In genomic region chr6:11311970-11312369, GRCh38 we compare ENCODE assay signal across 16 cellular contexts.
DNase-seq lines count a peak whose midpoint lies in the region; ATAC-seq and TF ChIP-seq lines count a peak whose summit lies in the region.
"Had no signal": no experiment of that assay in that cellular context is flagged by ENCODE, and none has a peak within 500 bp of the region (broad histone marks: within the 10 kb centered on the region; RNA-seq: fewer than 3 reads in every experiment).

No MANE protein-coding gene starts in this region.

- no peak overlapping the region for H3K4me2 ChIP-seq in SK-N-SH

- H3K9me2 ChIP-seq in SK-N-SH = no peaks in the 10 kb centered on the region

- H3K4me3 Mint-ChIP-seq in memory B cell = no peak overlapping the region
- H3K4me3 Mint-ChIP-seq in glutamatergic neuron (ENCODE audit: unreplicated experiment) = no peak overlapping the region
- H3K4me3 Mint-ChIP-seq: CD8-positive, alpha-beta T cell had no signal

- H3F3A ChIP-seq in SK-N-SH (replicated peaks; ENCODE audit: insufficient read depth) = peaks cover 6% of the 10 kb centered on the region

- H3K9me3 ChIP-seq in SK-N-SH = no peaks in the 10 kb centered on the region
- H3K9me3 ChIP-seq in aorta (ENCODE audit: control insufficient read depth, low read length) = no peaks in the 10 kb centered on the region
- H3K9me3 ChIP-seq in SJCRH30 (replicated peaks) = no peaks in the 10 kb centered on the region

- TF ChIP-seq EP300 in SK-N-SH (IDR thresholded peaks at IDR 0.05; ENCODE audit: borderline replicate concordance in 1 of 2, low read depth in 1 of 2, low read length in 1 of 2) = no peak
- TF ChIP-seq EP300 in Ishikawa (IDR thresholded peaks at IDR 0.05; ENCODE audit: borderline replicate concordance) = no peak

- no peak for DNase-seq in SK-N-SH
- no peak for DNase-seq in memory B cell (ENCODE audit: low spot score in 2 of 2)
- DNase-seq in aorta = no peak
- no peak for DNase-seq in SJCRH30
- DNase-seq in glutamatergic neuron = no peak
- DNase-seq: AML-193; C1 segment of cervical spinal cord; CD8-positive, alpha-beta T cell; DMS53; GF-D8; HCEC 1CT; KBM-7 had no signal

- intact Hi-C loops in aorta (cut with DNase I) = no loop called here

- H3K36me3 ChIP-seq in SK-N-SH (replicated peaks in 1 of 2; ENCODE audit: control insufficient read depth in 1 of 2, insufficient read depth in 2 of 2, low read length in 1 of 2) (no peaks in the 10 kb centered on the region), aorta (ENCODE audit: control insufficient read depth in 1 of 2, insufficient read depth in 2 of 2, low read length in 1 of 2) (no peaks in the 10 kb centered on the region), SJCRH30 (no peaks in the 10 kb centered on the region)

- H3K27ac ChIP-seq in SK-N-SH (ENCODE audit: low read depth in 2 of 2, low read length in 1 of 2) (no peak overlapping the region), aorta (ENCODE audit: low read depth in 1 of 2, low read length in 2 of 2) (no peak overlapping the region), SJCRH30 (no peak overlapping the region)
- H3K27ac ChIP-seq: 22Rv1, HL-60 had no signal

- 90% methylated on average over 1 of the region's 1 CpG for WGBS in SK-N-SH (ENCODE audit: low lambda C conversion rate)
- 96 to 97% methylated on average over 1 of the region's 1 CpG for WGBS in aorta, 2 donors

- H3K27me3 ChIP-seq in SK-N-SH (ENCODE audit: insufficient read depth) (no peaks in the 10 kb centered on the region), aorta (ENCODE audit: control insufficient read depth in 1 of 2, insufficient read depth in 2 of 2, low read length in 1 of 2) (no peaks in the 10 kb centered on the region), SJCRH30 (no peaks in the 10 kb centered on the region)

- H3K27me3 Mint-ChIP-seq in memory B cell (no peaks in the 10 kb centered on the region), glutamatergic neuron (ENCODE audit: unreplicated experiment) (peaks cover 14% of the 10 kb centered on the region)

- H3K4me1 ChIP-seq in SK-N-SH (ENCODE audit: control insufficient read depth in 1 of 2, insufficient read depth in 2 of 2, low read depth in 1 of 2, low read length in 1 of 2) (peaks cover 6 to 7% of the 10 kb centered on the region in 2 experiments; a peak in 1 of 4 replicates), aorta (ENCODE audit: control insufficient read depth in 1 of 2, insufficient read depth in 2 of 2, low read length in 2 of 2) (peaks cover 0 to 3% of the 10 kb centered on the region in 2 donors), SJCRH30 (no peaks in the 10 kb centered on the region)

- TF ChIP-seq RAD21 in SK-N-SH (IDR thresholded peaks at IDR 0.05; ENCODE audit: low read length) = no peak
- no peak for TF ChIP-seq RAD21 in Ishikawa (IDR thresholded peaks at IDR 0.05; ENCODE audit: low read depth)

- POLR2A ChIA-PET in SK-N-SH (lab: Yijun Ruan, JAX) = no interaction called here

- ATAC-seq in SK-N-SH treated with all-trans-retinoic acid at 6 μM for 48 hours = no peak
- no peak for ATAC-seq in memory B cell (ENCODE audit: low read depth)
- ATAC-seq in aorta (ENCODE audit: low FRiP score) = no peak
- ATAC-seq: CD8-positive, alpha-beta T cell had no signal

- H4K20me1 ChIP-seq in SK-N-SH (ENCODE audit: insufficient read depth) = no peaks in the 10 kb centered on the region

- no peak overlapping the region for H2AFZ ChIP-seq in SK-N-SH (ENCODE audit: low read depth)

- H3K4me1 Mint-ChIP-seq in memory B cell (peaks cover 19% of the 10 kb centered on the region), glutamatergic neuron (ENCODE audit: low read depth, unreplicated experiment) (peaks cover 15% of the 10 kb centered on the region)

- no peaks in the 10 kb centered on the region for H3K79me2 ChIP-seq in SK-N-SH (ENCODE audit: insufficient read depth)

- no peak overlapping the region for H3K9ac ChIP-seq in SK-N-SH

- TF ChIP-seq CTCF in SK-N-SH (IDR thresholded peaks at IDR 0.05) = no peak
- TF ChIP-seq CTCF in glutamatergic neuron (IDR thresholded peaks at IDR 0.05; ENCODE audit: partially characterized antibody, unreplicated experiment) = no peak

- H3K36me3 Mint-ChIP-seq in memory B cell (peaks cover 43% of the 10 kb centered on the region), glutamatergic neuron (ENCODE audit: unreplicated experiment) (peaks cover 4% of the 10 kb centered on the region)

- H3K4me3 ChIP-seq in SK-N-SH (ENCODE audit: low read depth in 2 of 2, low read length in 1 of 2) = no peak overlapping the region
- no peak overlapping the region for H3K4me3 ChIP-seq in aorta (ENCODE audit: low read length in 2 of 2)
- no peak overlapping the region for H3K4me3 ChIP-seq in SJCRH30

- peak overlapping the region; percentile 8 for H3K27ac Mint-ChIP-seq in memory B cell
- no peak overlapping the region for H3K27ac Mint-ChIP-seq in glutamatergic neuron (ENCODE audit: unreplicated experiment)
- H3K27ac Mint-ChIP-seq: CD8-positive, alpha-beta T cell had no signal

- H3K9me3 Mint-ChIP-seq in memory B cell = peaks cover 6% of the 10 kb centered on the region
- H3K9me3 Mint-ChIP-seq in glutamatergic neuron (ENCODE audit: unreplicated experiment) = peaks cover 13% of the 10 kb centered on the region
- H3K9me3 Mint-ChIP-seq: CD8-positive, alpha-beta T cell had no signal

- CTCF ChIA-PET in SK-N-SH (lab: Yijun Ruan, JAX) = interaction anchor here (1.6 kb wide), 1 partner anchor 184 kb away, joined by 5 read pairs; no protein-coding TSS in a partner anchor

TF ChIP-seq in SK-N-SH, 30 proteins besides CTCF, POLR2A, EP300 and RAD21 (continues in another document):
- TF ChIP-seq MAX (IDR thresholded peaks at IDR 0.05; ENCODE audit: low read depth) = no peak
- TF ChIP-seq MEF2A (IDR thresholded peaks at IDR 0.05; ENCODE audit: borderline replicate concordance, low read depth) = no peak
- no peak for TF ChIP-seq TEAD4 (IDR thresholded peaks at IDR 0.05; ENCODE audit: borderline replicate concordance, insufficient read depth)

TF ChIP-seq in SK-N-SH treated with all-trans-retinoic acid at 6 μM for 48 hours, 23 proteins besides CTCF, POLR2A, EP300 and RAD21 (continues in another document):
- TF ChIP-seq GLIS3 (CRISPR knock-in tag; IDR thresholded peaks at IDR 0.05) (no peak), CSRNP3 (CRISPR knock-in tag; IDR thresholded peaks at IDR 0.05) (no peak), BACH2 (CRISPR knock-in tag; IDR thresholded peaks at IDR 0.05; ENCODE audit: borderline replicate concordance) (no peak), ESRRG (CRISPR knock-in tag; IDR thresholded peaks at IDR 0.05) (no peak), ZNF8 (CRISPR knock-in tag; IDR thresholded peaks at IDR 0.05) (no peak), ZNF565 (CRISPR knock-in tag; conservative IDR thresholded peaks at IDR 0.05; ENCODE audit: low read depth) (no peak), ZNF70 (CRISPR knock-in tag; IDR thresholded peaks at IDR 0.05) (no peak), TOX (CRISPR knock-in tag; IDR thresholded peaks at IDR 0.05; ENCODE audit: borderline replicate concordance) (no peak), ZC3H10 (CRISPR knock-in tag; IDR thresholded peaks at IDR 0.05) (no peak), RARB (CRISPR knock-in tag; IDR thresholded peaks at IDR 0.05) (no peak), TCF4 (CRISPR knock-in tag; IDR thresholded peaks at IDR 0.05; ENCODE audit: borderline replicate concordance) (no peak), ARNTL (CRISPR knock-in tag; IDR thresholded peaks at IDR 0.05; ENCODE audit: borderline replicate concordance, low read depth) (no peak), PPARA (CRISPR knock-in tag; IDR thresholded peaks at IDR 0.05; ENCODE audit: borderline replicate concordance) (no peak)

TF ChIP-seq in Ishikawa, 13 proteins besides CTCF, POLR2A, EP300 and RAD21:
- peak; percentile 60 for TF ChIP-seq REST (IDR thresholded peaks at IDR 0.05; ENCODE audit: low read depth)
- no peak for TF ChIP-seq EGR1 (IDR thresholded peaks at IDR 0.05)
